In genomic region chr15:30990451-30991300, GRCh38 we compare ENCODE assay signal across 1 cellular context.
TF ChIP-seq lines count a peak whose summit lies in the region.

No MANE protein-coding gene starts in this region.

TF ChIP-seq in GM12878, 131 proteins besides CTCF, POLR2A, EP300 and RAD21 (continued from another document):
- no peak for TF ChIP-seq ZNF687 (IDR thresholded peaks at IDR 0.05)
